ENCODE assay signal across 11 cellular contexts in the genomic region with DNA sequence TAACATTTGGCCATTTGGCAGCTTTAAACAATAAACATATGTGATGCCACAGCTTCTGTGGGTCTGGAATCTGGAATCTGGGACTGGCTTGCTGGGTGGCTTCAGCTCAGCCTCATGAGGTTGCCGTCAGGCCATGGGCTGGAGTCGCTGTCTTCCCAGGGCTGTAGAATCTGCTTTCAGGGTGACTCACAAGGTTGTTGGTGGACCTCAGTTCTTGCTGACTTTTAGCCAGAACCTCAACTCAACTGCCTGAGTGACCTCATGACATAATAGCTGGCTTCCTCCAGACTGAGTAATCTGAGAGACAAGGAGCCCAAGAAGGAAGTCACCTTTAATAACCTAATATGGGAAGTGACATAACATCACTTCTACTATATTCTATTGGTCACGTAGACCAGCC. TPM values are rescaled to one million over a fixed set of nuclear protein-coding genes. Genes with fewer than 3 reads are reported as not detected.
DNase-seq lines count a peak whose midpoint lies in the region; ATAC-seq and TF ChIP-seq lines count a peak whose summit lies in the region.
"Had no signal": no experiment of that assay in that cellular context is flagged by ENCODE, and none has a peak within 500 bp of the region (broad histone marks: within the 10 kb centered on the region; RNA-seq: fewer than 3 reads in every experiment).

No MANE protein-coding gene starts in this region.

- no peak for TF ChIP-seq POLR2A in NB4 (IDR thresholded peaks at IDR 0.05; ENCODE audit: extremely low read depth, insufficient read length)

- H3K4me3 ChIP-seq in NB4 (ENCODE audit: low read depth, low read length) = no peak overlapping the region
- H3K4me3 ChIP-seq: spleen had no signal

- H3K27ac Mint-ChIP-seq in stimulated activated naive CD8-positive, alpha-beta T cell treated with anti-CD3 and anti-CD28 coated beads, Interleukin-15, amount 100 ng/mL, for 72 hours = no peak overlapping the region
- H3K27ac Mint-ChIP-seq: brain had no signal

- DNase-seq in EL (peak; percentile 98), NB4 (ENCODE audit: low read depth) (peak; percentile 59), dermis blood vessel endothelial cell (peak; percentile 52), myocyte (ENCODE audit: low read depth) (peak; percentile 98), pons (ENCODE audit: low spot score) (no peak), epidermal melanocyte (ENCODE audit: insufficient read length, low spot score) (no peak)
- no peak for DNase-seq in stimulated activated naive CD8-positive, alpha-beta T cell treated with anti-CD3 and anti-CD28 coated beads, Interleukin-15, amount 100 ng/mL, for 72 hours
- DNase-seq: spleen had no signal

- no peaks in the 10 kb centered on the region for H3K27me3 Mint-ChIP-seq in stimulated activated naive CD8-positive, alpha-beta T cell treated with anti-CD3 and anti-CD28 coated beads, Interleukin-15, amount 100 ng/mL, for 72 hours
- H3K27me3 Mint-ChIP-seq: brain had no signal

- peaks cover 17% of the 10 kb centered on the region for H3K4me1 Mint-ChIP-seq in stimulated activated naive CD8-positive, alpha-beta T cell treated with anti-CD3 and anti-CD28 coated beads, Interleukin-15, amount 100 ng/mL, for 72 hours
- H3K4me1 Mint-ChIP-seq: brain had no signal

- ATAC-seq in HG02588 (IDR thresholded peaks at IDR 0.05; ENCODE audit: unreplicated experiment) = no peak
- ATAC-seq in stimulated activated naive CD8-positive, alpha-beta T cell treated with anti-CD3 and anti-CD28 coated beads, Interleukin-15, amount 100 ng/mL, for 72 hours = no peak
- ATAC-seq: left lobe of liver had no signal

- H3K9me3 Mint-ChIP-seq in stimulated activated naive CD8-positive, alpha-beta T cell treated with anti-CD3 and anti-CD28 coated beads, Interleukin-15, amount 100 ng/mL, for 72 hours = peaks cover 0 to 9% of the 10 kb centered on the region in 2 donors
- H3K9me3 Mint-ChIP-seq: brain had no signal

- no peak for TF ChIP-seq CTCF in NB4 (IDR thresholded peaks at IDR 0.05; ENCODE audit: low read depth, low read length)

- H3K4me3 Mint-ChIP-seq in stimulated activated naive CD8-positive, alpha-beta T cell treated with anti-CD3 and anti-CD28 coated beads, Interleukin-15, amount 100 ng/mL, for 72 hours = no peak overlapping the region
- H3K4me3 Mint-ChIP-seq: brain had no signal

RNA-seq across cellular contexts. Expression of a gene that starts 44.6 kb away (rescaled TPM):
- total RNA-seq in dermis blood vessel endothelial cell (64.4 and 69.8 TPM in 2 replicates), myocyte (9.4 and 14.8 TPM in 2 replicates)
- polyA plus RNA-seq in myocyte (2012) = 3.5 TPM

Comparison
In these comparisons a context has a peak if more than half of its experiments do, and no peak if none do; other contexts are left out.
1. DNase-seq: peak in EL (single experiment), NB4 (single experiment), dermis blood vessel endothelial cell (single experiment) and myocyte (single experiment); none in pons (single experiment), stimulated activated naive CD8-positive, alpha-beta T cell treated with anti-CD3 and anti-CD28 coated beads, Interleukin-15, amount 100 ng/mL, for 72 hours (0 of 2) and epidermal melanocyte (single experiment).